9 cellular contexts compared by ENCODE assay signal in genomic region chr7:150804802-150805201, GRCh38. TPM values are rescaled to one million over a fixed set of nuclear protein-coding genes. Genes with fewer than 3 reads are reported as not detected.
"Had no signal": no experiment of that assay in that cellular context is flagged by ENCODE, and none has a peak within 500 bp of the region (broad histone marks: within the 10 kb centered on the region; RNA-seq: fewer than 3 reads in every experiment).

No MANE protein-coding gene starts in this region.

- H3K4me3 ChIP-seq: GM23338 had no signal

- DNase-seq: H9, HCEC 1CT, IMR-90, KBM-7 had no signal

- H3K4me3 Mint-ChIP-seq: GM23338, H9 had no signal

- ATAC-seq: GM23338 had no signal

- FAIRE-seq: H1, H54, HTR-8/SVneo had no signal

- H3K27ac Mint-ChIP-seq: GM23338, H9 had no signal

- H3K9ac ChIP-seq: KMS-11 had no signal

- H3K27ac ChIP-seq: KMS-11 had no signal

- H3K4me2 ChIP-seq: GM23338, KMS-11 had no signal

- H2AFZ ChIP-seq: GM23338 had no signal

RNA-seq across cellular contexts. Expression of gene TMEM176A, which starts 4.2 kb away (rescaled TPM):
- total RNA-seq: GM23338, H9, IMR-90 had no signal
- polyA plus RNA-seq: IMR-90 had no signal

RNA-seq across cellular contexts. Expression of gene TMEM176B, which starts 4.6 kb away (rescaled TPM):
- total RNA-seq: IMR-90 had no signal
- polyA plus RNA-seq: IMR-90 had no signal

RNA-seq across cellular contexts. Expression of gene AOC1, which starts 47.5 kb away (rescaled TPM):
- total RNA-seq: GM23338, IMR-90 had no signal
- polyA plus RNA-seq: GM23338, IMR-90 had no signal
